In genomic region chr1:159960721-159961381, GRCh38 we compare ENCODE assay signal across 13 cellular contexts. TPM values are rescaled to one million over a fixed set of nuclear protein-coding genes. Genes with fewer than 3 reads are reported as not detected.
DNase-seq lines count a peak whose midpoint lies in the region; ATAC-seq and TF ChIP-seq lines count a peak whose summit lies in the region.
"Had no signal": no experiment of that assay in that cellular context is flagged by ENCODE, and none has a peak within 500 bp of the region (broad histone marks: within the 10 kb centered on the region; RNA-seq: fewer than 3 reads in every experiment).

No MANE protein-coding gene starts in this region.

- no peaks in the 10 kb centered on the region for H4K20me1 ChIP-seq in hepatocyte (ENCODE audit: insufficient read depth, poor library complexity, severe bottlenecking)

- DNase-seq in brain microvascular endothelial cell (peak; percentile 7), hepatocyte (ENCODE audit: low spot score) (peak; percentile 65), tibial artery (peak; percentile 81 to 83), esophagus muscularis mucosa (ENCODE audit: extremely low spot score) (no peak), putamen (ENCODE audit: low spot score) (no peak), NCI-H526 (lab: John Stamatoyannopoulos, UW) (no peak)
- DNase-seq: activated CD8-positive, alpha-beta memory T cell treated with anti-CD3 and anti-CD28 coated beads, Interleukin-2, amount 50 U/mL, for 48 hours; GF-D8; NCI-H2081; T-cell had no signal

- TF ChIP-seq CTCF in HEK293 (tag by site-specific recombination; IDR thresholded peaks at IDR 0.05), result no peak
- TF ChIP-seq CTCF in brain microvascular endothelial cell (IDR thresholded peaks at IDR 0.05; ENCODE audit: low read depth, low read length, missing control alignments), result no peak
- no peak for TF ChIP-seq CTCF in hepatocyte (IDR thresholded peaks at IDR 0.05; ENCODE audit: poor library complexity)
- no peak for TF ChIP-seq CTCF in tibial artery (IDR thresholded peaks at IDR 0.05)
- no peak for TF ChIP-seq CTCF in esophagus muscularis mucosa (IDR thresholded peaks at IDR 0.05)

- H3K9me3 ChIP-seq in HEK293 (ENCODE audit: control insufficient read depth, insufficient read depth, low read depth, low read length), result no peaks in the 10 kb centered on the region
- H3K9me3 ChIP-seq in hepatocyte (ENCODE audit: low read depth), result no peaks in the 10 kb centered on the region
- no peaks in the 10 kb centered on the region for H3K9me3 ChIP-seq in tibial artery
- no peaks in the 10 kb centered on the region for H3K9me3 ChIP-seq in esophagus muscularis mucosa

- ATAC-seq in HG02970 (IDR thresholded peaks at IDR 0.05; ENCODE audit: low FRiP score, unreplicated experiment), result no peak
- ATAC-seq: T-cell had no signal

- POLR2A ChIA-PET in HEK293 (lab: Yijun Ruan, JAX), result no interaction called here

- whole genome bisulfite sequencing in hepatocyte (ENCODE audit: low lambda C conversion rate, missing lambda C conversion rate), result 51% methylated on average over 5 of the region's 5 CpGs
- WGBS in esophagus muscularis mucosa, result 34% methylated on average over 5 of the region's 5 CpGs

- peak overlapping the region; percentile 46 for H3K4me2 ChIP-seq in hepatocyte

- no peaks in the 10 kb centered on the region for H3K79me2 ChIP-seq in hepatocyte

- H3K27ac ChIP-seq in HEK293 (ENCODE audit: extremely low read depth, low read depth, low read length) (no peak overlapping the region), brain microvascular endothelial cell (no peak overlapping the region), hepatocyte (peak overlapping the region; percentile 68), tibial artery (no peak overlapping the region), esophagus muscularis mucosa (replicated peaks in 1 of 4) (peak overlapping the region in 1 of 4 donors; percentile 40)

- CTCF ChIA-PET in HEK293 (lab: Yijun Ruan, JAX), result interaction anchor here (1.1 kb wide), 1 partner anchor 22 kb away, joined by 4 read pairs; no protein-coding TSS in a partner anchor

- no peaks in the 10 kb centered on the region for H3K9me2 ChIP-seq in hepatocyte (replicated peaks; ENCODE audit: insufficient read depth)

- intact Hi-C loops in tibial artery (cut with DNase I; ENCODE audit: low total_unique reads) (no loop called here), esophagus muscularis mucosa (cut with DNase I) (no loop called here)

- peaks cover 2% of the 10 kb centered on the region for H3K27me3 ChIP-seq in brain microvascular endothelial cell (replicated peaks)
- no peaks in the 10 kb centered on the region for H3K27me3 ChIP-seq in hepatocyte
- no peaks in the 10 kb centered on the region for H3K27me3 ChIP-seq in tibial artery
- no peaks in the 10 kb centered on the region for H3K27me3 ChIP-seq in esophagus muscularis mucosa

- no peaks in the 10 kb centered on the region for H3K4me1 ChIP-seq in HEK293 (ENCODE audit: control insufficient read depth, insufficient read depth, low read length)
- peaks cover 4% of the 10 kb centered on the region for H3K4me1 ChIP-seq in hepatocyte (ENCODE audit: insufficient read depth)
- no peaks in the 10 kb centered on the region for H3K4me1 ChIP-seq in tibial artery
- H3K4me1 ChIP-seq in esophagus muscularis mucosa, result peaks cover 0 to 6% (median 3%) of the 10 kb centered on the region in 4 donors

- H3K36me3 ChIP-seq in HEK293 (ENCODE audit: control insufficient read depth in 2 of 2, insufficient read depth in 1 of 2, low read length in 2 of 2) (no peaks in the 10 kb centered on the region), brain microvascular endothelial cell (replicated peaks) (no peaks in the 10 kb centered on the region), hepatocyte (replicated peaks; ENCODE audit: insufficient read depth, low read depth) (no peaks in the 10 kb centered on the region), tibial artery (no peaks in the 10 kb centered on the region), esophagus muscularis mucosa (no peaks in the 10 kb centered on the region)

- TF ChIP-seq EP300 in esophagus muscularis mucosa (IDR thresholded peaks at IDR 0.05), result no peak

- TF ChIP-seq POLR2A in esophagus muscularis mucosa (IDR thresholded peaks at IDR 0.05; ENCODE audit: low read depth), result no peak

- in situ Hi-C loops in brain microvascular endothelial cell (cut with HindIII; ENCODE audit: low pct_ligation_motif_present, low sequenced_read_pairs), result no loop called here

- H2AFZ ChIP-seq in hepatocyte, result no peak overlapping the region

- H3K4me3 ChIP-seq in HEK293 (ENCODE audit: low read depth, low read length), result no peak overlapping the region
- H3K4me3 ChIP-seq in brain microvascular endothelial cell (ENCODE audit: low read depth, low read length), result no peak overlapping the region
- H3K4me3 ChIP-seq in hepatocyte, result no peak overlapping the region
- no peak overlapping the region for H3K4me3 ChIP-seq in tibial artery
- H3K4me3 ChIP-seq in esophagus muscularis mucosa, result peak overlapping the region in 2 of 4 donors; percentile 5 to 28

TF ChIP-seq in HEK293, 187 proteins besides CTCF, POLR2A, EP300 and RAD21:
- TF ChIP-seq ZNF112 (tag by site-specific recombination; IDR thresholded peaks at IDR 0.05) (no peak), ZNF416 (tag by site-specific recombination; IDR thresholded peaks at IDR 0.05) (no peak), ZNF239 (tag by site-specific recombination; IDR thresholded peaks at IDR 0.05) (no peak), KLF1 (tag by site-specific recombination; IDR thresholded peaks at IDR 0.05) (peak; percentile 87), ZBTB17 (tag by site-specific recombination; IDR thresholded peaks at IDR 0.05) (no peak)

RNA-seq across cellular contexts. Expression of gene SLAMF9, which starts 6.8 kb away (rescaled TPM):
- not detected in 2 replicates for total RNA-seq in hepatocyte
- not detected in 2 replicates for polyA plus RNA-seq in hepatocyte
- not detected for total RNA-seq in esophagus muscularis mucosa
- total RNA-seq: T-cell, urinary bladder had no signal
- polyA plus RNA-seq: urinary bladder had no signal

RNA-seq across cellular contexts. Expression of gene IGSF9, which starts 15.4 kb away (rescaled TPM):
- total RNA-seq in hepatocyte, result 5.3 and 8.2 TPM in 2 replicates
- 22.5 and 25.4 TPM in 2 replicates for polyA plus RNA-seq in hepatocyte
- total RNA-seq in esophagus muscularis mucosa, result under 1 TPM in 2 of 4 donors, not detected in 2; 0.17 to 0.23 TPM

RNA-seq across cellular contexts. Expression of gene TAGLN2, which starts 35.5 kb away (rescaled TPM):
- total RNA-seq in hepatocyte (122 and 124 TPM in 2 replicates), esophagus muscularis mucosa (100 to 1,000 TPM; 125 to 276 (median 228) TPM)
- polyA plus RNA-seq in hepatocyte, result 284 and 292 TPM in 2 replicates

Comparison
In these comparisons a context has a peak if more than half of its experiments do, and no peak if none do; other contexts are left out.
1. DNase-seq: peak in brain microvascular endothelial cell (single experiment), hepatocyte (single experiment) and tibial artery (2 of 2); none in esophagus muscularis mucosa (single experiment), putamen (single experiment) and NCI-H526 (0 of 2).